ENCODE assay signal across 22 cellular contexts in the genomic region with DNA sequence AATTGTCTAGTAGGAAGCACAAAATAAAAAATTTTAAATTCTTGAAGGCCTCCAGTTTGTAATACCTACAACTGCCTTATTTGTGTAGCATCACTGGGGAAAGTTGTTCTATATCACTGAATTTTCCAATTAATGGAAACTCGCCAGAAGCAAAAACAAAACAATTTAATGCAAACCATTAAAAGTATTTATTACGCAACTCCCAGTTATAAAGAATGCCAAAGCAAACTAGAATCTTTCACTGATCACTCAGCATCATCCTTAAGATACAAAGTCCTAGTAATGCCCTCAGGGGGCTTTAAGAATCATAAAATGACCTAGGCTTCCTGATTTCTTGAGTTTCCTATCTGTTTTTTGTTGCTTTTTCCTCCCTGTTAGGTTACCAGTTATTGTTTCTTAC.
"Had no signal": no experiment of that assay in that cellular context is flagged by ENCODE, and none has a peak within 500 bp of the region (broad histone marks: within the 10 kb centered on the region; RNA-seq: fewer than 3 reads in every experiment).

No MANE protein-coding gene starts in this region.

- H3K27ac ChIP-seq: ascending aorta, breast epithelium, dorsolateral prefrontal cortex, gastrocnemius medialis, heart right ventricle, parathyroid adenoma, skin epidermis, tibial nerve, vagina had no signal

- H3K9ac ChIP-seq: parathyroid adenoma had no signal

- H3K27me3 Mint-ChIP-seq: activated naive CD8-positive, alpha-beta T cell treated with anti-CD3 and anti-CD28 coated beads, Interleukin-2, amount 50 U/mL, for 24 hours had no signal

- H3K4me1 Mint-ChIP-seq: activated naive CD8-positive, alpha-beta T cell treated with anti-CD3 and anti-CD28 coated beads, Interleukin-2, amount 50 U/mL, for 24 hours; stimulated activated naive B cell treated with anti-CD40 and anti-IgM and Interleukin-4, amounts not matched to agents 10 μg/mL and 1 μg/mL and 100 μg/mL, for 72 hours had no signal

- H3K4me3 ChIP-seq: ascending aorta, breast epithelium, dorsolateral prefrontal cortex, gastrocnemius medialis, heart right ventricle, lung, skin epidermis, tibial nerve, vagina had no signal

- H3K79me2 ChIP-seq: parathyroid adenoma had no signal

- H3K36me3 ChIP-seq: breast epithelium, gastrocnemius medialis, tibial nerve, vagina had no signal

- H3K9me3 Mint-ChIP-seq: activated naive CD8-positive, alpha-beta T cell treated with anti-CD3 and anti-CD28 coated beads, Interleukin-2, amount 50 U/mL, for 24 hours; activated T-helper 1 cell treated with anti-CD3 and anti-CD28 coated beads, Interleukin-12 subunit alpha, Interleukin-12 subunit beta, Interleukin-2, Interleukin-4 antibody, amounts not matched to agents 30 ng/mL and 10 ng/mL and 1 ng/mL, durations not matched to agents 14 hours and 24 hours and 36 hours; stimulated activated naive B cell treated with anti-CD40 and anti-IgM and Interleukin-4, amounts not matched to agents 10 μg/mL and 1 μg/mL and 100 μg/mL, for 72 hours had no signal

- H3K4me3 Mint-ChIP-seq: activated naive CD8-positive, alpha-beta T cell treated with anti-CD3 and anti-CD28 coated beads, Interleukin-2, amount 50 U/mL, for 24 hours; activated T-helper 1 cell treated with anti-CD3 and anti-CD28 coated beads, Interleukin-12 subunit alpha, Interleukin-12 subunit beta, Interleukin-2, Interleukin-4 antibody, amounts not matched to agents 30 ng/mL and 10 ng/mL and 1 ng/mL, durations not matched to agents 14 hours and 24 hours and 36 hours; stimulated activated naive B cell treated with anti-CD40 and anti-IgM and Interleukin-4, amounts not matched to agents 10 μg/mL and 1 μg/mL and 100 μg/mL, for 72 hours had no signal

- ATAC-seq: activated naive CD8-positive, alpha-beta T cell treated with anti-CD3 and anti-CD28 coated beads, Interleukin-2, amount 50 U/mL, for 24 hours; gastrocnemius medialis; heart right ventricle; left colon; stimulated activated naive B cell treated with anti-CD40 and anti-IgM and Interleukin-4, amounts not matched to agents 10 μg/mL and 1 μg/mL and 100 μg/mL, for 72 hours had no signal

- H2AFZ ChIP-seq: parathyroid adenoma had no signal

- H3K27me3 ChIP-seq: ascending aorta, gastrocnemius medialis, tibial nerve, vagina had no signal

- DNase-seq: activated CD4-positive, CD25-positive, alpha-beta regulatory T cell treated with anti-CD3 and anti-CD28 coated beads, Interleukin-2, amount 50 U/mL, for 72 hours; activated naive CD4-positive, alpha-beta T cell treated with Interleukin-2 at 50 U/mL for 16 hours; activated naive CD8-positive, alpha-beta T cell treated with anti-CD3 and anti-CD28 coated beads, Interleukin-2, amount 50 U/mL, for 24 hours; dorsolateral prefrontal cortex; gastrocnemius medialis; heart right ventricle; left colon; retina; stimulated activated CD4-positive, alpha-beta T cell treated with anti-CD3 and anti-CD28 coated beads, Interleukin-15, amount 100 ng/mL, for 24 hours; stimulated activated CD4-positive, alpha-beta T cell treated with anti-CD3 and anti-CD28 coated beads, Interleukin-4, amount 100 ng/mL, for 1 hour; stimulated activated naive B cell treated with anti-CD40 and anti-IgM and Interleukin-4, amounts not matched to agents 10 μg/mL and 1 μg/mL and 100 μg/mL, for 72 hours; substantia nigra; T-helper 1 cell; T1000 had no signal

- H3K9me3 ChIP-seq: ascending aorta, breast epithelium, gastrocnemius medialis, heart right ventricle, tibial nerve, vagina had no signal

- H3K27ac Mint-ChIP-seq: activated naive CD8-positive, alpha-beta T cell treated with anti-CD3 and anti-CD28 coated beads, Interleukin-2, amount 50 U/mL, for 24 hours; activated T-helper 1 cell treated with anti-CD3 and anti-CD28 coated beads, Interleukin-12 subunit alpha, Interleukin-12 subunit beta, Interleukin-2, Interleukin-4 antibody, amounts not matched to agents 30 ng/mL and 10 ng/mL and 1 ng/mL, durations not matched to agents 14 hours and 24 hours and 36 hours; stimulated activated naive B cell treated with anti-CD40 and anti-IgM and Interleukin-4, amounts not matched to agents 10 μg/mL and 1 μg/mL and 100 μg/mL, for 72 hours had no signal

- H3K4me1 ChIP-seq: ascending aorta, breast epithelium, gastrocnemius medialis, parathyroid adenoma, vagina had no signal
